Comparison of ENCODE assay signal across 8 cellular contexts in the genomic region with DNA sequence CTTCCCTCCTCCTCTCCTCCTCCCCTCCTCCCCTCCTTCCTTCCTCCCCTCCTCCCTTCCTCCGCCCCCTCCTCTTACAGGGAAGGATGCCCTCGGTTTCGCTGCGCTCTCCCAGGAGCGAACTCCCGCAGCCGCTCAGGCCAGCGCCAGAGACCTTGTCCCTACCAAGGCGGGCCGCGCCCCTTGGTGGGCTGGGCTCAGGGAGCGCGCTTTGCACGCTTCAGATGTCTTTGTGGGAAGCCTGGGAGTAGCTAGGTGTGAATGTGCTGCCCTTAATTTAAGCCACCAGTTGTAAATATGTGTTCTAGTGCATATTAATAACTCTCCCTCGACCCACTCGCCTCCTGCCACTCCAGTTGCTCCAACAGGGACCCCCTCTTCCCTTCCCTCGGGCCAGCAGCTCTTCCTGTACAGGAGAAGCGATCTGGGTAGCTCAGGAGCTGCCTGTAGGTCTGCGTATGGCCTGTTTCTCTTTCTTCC. TPM values are rescaled to one million over a fixed set of nuclear protein-coding genes. Genes with fewer than 3 reads are reported as not detected.
DNase-seq lines count a peak whose midpoint lies in the region; ATAC-seq, FAIRE-seq and TF ChIP-seq lines count a peak whose summit lies in the region.

No MANE protein-coding gene starts in this region.

- no peak overlapping the region for H3K27ac ChIP-seq in liver (ENCODE audit: low read depth in 1 of 2, low read length in 2 of 2)
- H3K27ac ChIP-seq in thyroid gland: no peak overlapping the region

- FAIRE-seq in GM18507 (lab: Jason Lieb, UNC) (peak; percentile 29), bronchial epithelial cell (lab: Jason Lieb, UNC) (no peak)

- TF ChIP-seq POLR2A in thyroid gland (IDR thresholded peaks at IDR 0.05): no peak

- intact Hi-C loops in thyroid gland (cut with DNase I): loop anchor here (10.0 kb wide), 1 partner anchor 72 kb away; no protein-coding TSS in a partner anchor

- TF ChIP-seq CTCF in bronchial epithelial cell (IDR thresholded peaks at IDR 0.05; ENCODE audit: insufficient read depth, low read length, severe bottlenecking) (no peak), liver (IDR thresholded peaks at IDR 0.05; ENCODE audit: low read depth, low read length, missing input control) (no peak), thyroid gland (IDR thresholded peaks at IDR 0.05) (no peak)

- no peak for TF ChIP-seq RAD21 in liver (IDR thresholded peaks at IDR 0.05)

- no peaks in the 10 kb centered on the region for H3K36me3 ChIP-seq in NT2/D1 (ENCODE audit: insufficient read depth, insufficient read length, low read length)
- no peaks in the 10 kb centered on the region for H3K36me3 ChIP-seq in bronchial epithelial cell (ENCODE audit: control insufficient read depth, insufficient read depth, low read length)
- H3K36me3 ChIP-seq in liver (ENCODE audit: control insufficient read depth in 4 of 4, insufficient read depth in 3 of 4, low read depth in 1 of 4, low read length in 3 of 4): no peaks in the 10 kb centered on the region
- H3K36me3 ChIP-seq in thyroid gland: no peaks in the 10 kb centered on the region

- no peak for ATAC-seq in GM18870 (IDR thresholded peaks at IDR 0.05; ENCODE audit: unreplicated experiment)
- no peak for ATAC-seq in HG03521 (IDR thresholded peaks at IDR 0.05; ENCODE audit: unreplicated experiment)

- 35% methylated on average over 19 of the region's 19 CpGs for WGBS in liver
- 11 to 14% methylated on average over 19 of the region's 19 CpGs for WGBS in thyroid gland, 2 donors

- H3K4me3 ChIP-seq in NT2/D1 (ENCODE audit: insufficient read length, low read depth) (peak overlapping the region; percentile 85), bronchial epithelial cell (ENCODE audit: low read depth, low read length) (peak overlapping the region; percentile 64), liver (ENCODE audit: low read depth in 1 of 3, low read length in 3 of 3) (peak overlapping the region in 2 of 3 donors; percentile 59 to 63), thyroid gland (replicated peaks in 1 of 3) (peak overlapping the region in 2 of 3 donors; percentile 22 to 55)

- peaks cover 2% of the 10 kb centered on the region for H3K4me1 ChIP-seq in NT2/D1 (ENCODE audit: insufficient read depth, insufficient read length)
- H3K4me1 ChIP-seq in liver (ENCODE audit: control insufficient read depth in 4 of 4, insufficient read depth in 4 of 4, low read length in 3 of 4): peaks cover 0 to 19% (median 11%) of the 10 kb centered on the region in 4 donors
- H3K4me1 ChIP-seq in thyroid gland: peaks cover 7% of the 10 kb centered on the region in 2 donors

- no peaks in the 10 kb centered on the region for H3K9me3 ChIP-seq in NT2/D1 (ENCODE audit: insufficient read depth, low read length)
- H3K9me3 ChIP-seq in liver (ENCODE audit: control insufficient read depth in 4 of 4, low read length in 3 of 4): no peaks in the 10 kb centered on the region
- H3K9me3 ChIP-seq in thyroid gland: no peaks in the 10 kb centered on the region

- H3K27me3 ChIP-seq in NT2/D1 (ENCODE audit: insufficient read depth, insufficient read length) (peaks cover 42% of the 10 kb centered on the region), bronchial epithelial cell (ENCODE audit: control insufficient read depth, insufficient read depth, low read length) (no peaks in the 10 kb centered on the region), liver (ENCODE audit: control insufficient read depth in 4 of 4, insufficient read depth in 4 of 4, low read length in 3 of 4) (no peaks in the 10 kb centered on the region), thyroid gland (no peaks in the 10 kb centered on the region)

- H3K9ac ChIP-seq in NT2/D1 (ENCODE audit: insufficient read length, low read depth) (peak overlapping the region; percentile 74), liver (ENCODE audit: low read depth in 1 of 2, low read length in 2 of 2) (no peak overlapping the region)

- no peak for DNase-seq in GM18507 (ENCODE audit: extremely low spot score, insufficient read length, low read depth)
- DNase-seq in NT2/D1 (ENCODE audit: low read depth, low spot score): peak; percentile 40
- no peak for DNase-seq in bronchial epithelial cell (ENCODE audit: low read depth)
- peak; percentile 31 to 39 for DNase-seq in thyroid gland
- no peak for DNase-seq in germinal center (ENCODE audit: low spot score)

TF ChIP-seq in liver, 16 proteins besides CTCF, POLR2A, EP300 and RAD21:
- TF ChIP-seq, protein P1, sequence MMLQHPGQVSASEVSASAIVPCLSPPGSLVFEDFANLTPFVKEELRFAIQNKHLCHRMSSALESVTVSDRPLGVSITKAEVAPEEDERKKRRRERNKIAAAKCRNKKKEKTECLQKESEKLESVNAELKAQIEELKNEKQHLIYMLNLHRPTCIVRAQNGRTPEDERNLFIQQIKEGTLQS (IDR thresholded peaks at IDR 0.05): no peak
- TF ChIP-seq GABPA (IDR thresholded peaks at IDR 0.05 in 1 of 2, conservative IDR thresholded peaks at IDR 0.05 in 1 of 2) (no peak), FOXA1 (IDR thresholded peaks at IDR 0.05) (no peak), FOXA2 (IDR thresholded peaks at IDR 0.05) (no peak), SP1 (IDR thresholded peaks at IDR 0.05) (no peak), HNF4A (conservative IDR thresholded peaks at IDR 0.05) (no peak)
- TF ChIP-seq, protein P2, sequence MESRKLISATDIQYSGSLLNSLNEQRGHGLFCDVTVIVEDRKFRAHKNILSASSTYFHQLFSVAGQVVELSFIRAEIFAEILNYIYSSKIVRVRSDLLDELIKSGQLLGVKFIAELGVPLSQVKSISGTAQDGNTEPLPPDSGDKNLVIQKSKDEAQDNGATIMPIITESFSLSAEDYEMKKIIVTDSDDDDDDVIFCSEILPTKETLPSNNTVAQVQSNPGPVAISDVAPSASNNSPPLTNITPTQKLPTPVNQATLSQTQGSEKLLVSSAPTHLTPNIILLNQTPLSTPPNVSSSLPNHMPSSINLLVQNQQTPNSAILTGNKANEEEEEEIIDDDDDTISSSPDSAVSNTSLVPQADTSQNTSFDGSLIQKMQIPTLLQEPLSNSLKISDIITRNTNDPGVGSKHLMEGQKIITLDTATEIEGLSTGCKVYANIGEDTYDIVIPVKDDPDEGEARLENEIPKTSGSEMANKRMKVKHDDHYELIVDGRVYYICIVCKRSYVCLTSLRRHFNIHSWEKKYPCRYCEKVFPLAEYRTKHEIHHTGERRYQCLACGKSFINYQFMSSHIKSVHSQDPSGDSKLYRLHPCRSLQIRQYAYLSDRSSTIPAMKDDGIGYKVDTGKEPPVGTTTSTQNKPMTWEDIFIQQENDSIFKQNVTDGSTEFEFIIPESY (IDR thresholded peaks at IDR 0.05): no peak
- TF ChIP-seq, protein P3, sequence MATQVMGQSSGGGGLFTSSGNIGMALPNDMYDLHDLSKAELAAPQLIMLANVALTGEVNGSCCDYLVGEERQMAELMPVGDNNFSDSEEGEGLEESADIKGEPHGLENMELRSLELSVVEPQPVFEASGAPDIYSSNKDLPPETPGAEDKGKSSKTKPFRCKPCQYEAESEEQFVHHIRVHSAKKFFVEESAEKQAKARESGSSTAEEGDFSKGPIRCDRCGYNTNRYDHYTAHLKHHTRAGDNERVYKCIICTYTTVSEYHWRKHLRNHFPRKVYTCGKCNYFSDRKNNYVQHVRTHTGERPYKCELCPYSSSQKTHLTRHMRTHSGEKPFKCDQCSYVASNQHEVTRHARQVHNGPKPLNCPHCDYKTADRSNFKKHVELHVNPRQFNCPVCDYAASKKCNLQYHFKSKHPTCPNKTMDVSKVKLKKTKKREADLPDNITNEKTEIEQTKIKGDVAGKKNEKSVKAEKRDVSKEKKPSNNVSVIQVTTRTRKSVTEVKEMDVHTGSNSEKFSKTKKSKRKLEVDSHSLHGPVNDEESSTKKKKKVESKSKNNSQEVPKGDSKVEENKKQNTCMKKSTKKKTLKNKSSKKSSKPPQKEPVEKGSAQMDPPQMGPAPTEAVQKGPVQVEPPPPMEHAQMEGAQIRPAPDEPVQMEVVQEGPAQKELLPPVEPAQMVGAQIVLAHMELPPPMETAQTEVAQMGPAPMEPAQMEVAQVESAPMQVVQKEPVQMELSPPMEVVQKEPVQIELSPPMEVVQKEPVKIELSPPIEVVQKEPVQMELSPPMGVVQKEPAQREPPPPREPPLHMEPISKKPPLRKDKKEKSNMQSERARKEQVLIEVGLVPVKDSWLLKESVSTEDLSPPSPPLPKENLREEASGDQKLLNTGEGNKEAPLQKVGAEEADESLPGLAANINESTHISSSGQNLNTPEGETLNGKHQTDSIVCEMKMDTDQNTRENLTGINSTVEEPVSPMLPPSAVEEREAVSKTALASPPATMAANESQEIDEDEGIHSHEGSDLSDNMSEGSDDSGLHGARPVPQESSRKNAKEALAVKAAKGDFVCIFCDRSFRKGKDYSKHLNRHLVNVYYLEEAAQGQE (IDR thresholded peaks at IDR 0.05): no peak
TF ChIP-seq in liver: peak in this region for 0.

RNA-seq across cellular contexts. Expression of a gene that starts 13.4 kb away (rescaled TPM):
- 11.6 and 13.8 TPM in 2 replicates for total RNA-seq in bronchial epithelial cell
- 1 to 10 TPM in 1 of 2 donors, under 1 TPM in 1; 0.65 to 5.2 TPM for total RNA-seq in liver
- polyA plus RNA-seq in liver: under 1 TPM; 0.78 to 0.82 TPM
- total RNA-seq in thyroid gland: 10 to 100 TPM in 2 of 4 donors, 1 to 10 TPM in 2; 7.7 to 19.7 (median 11.9) TPM

Comparison
In these comparisons a context has a peak if more than half of its experiments do, and no peak if none do; other contexts are left out.
1. DNase-seq: peak in NT2/D1 (single experiment) and thyroid gland (2 of 2); none in GM18507 (single experiment), bronchial epithelial cell (single experiment) and germinal center (single experiment).
2. Peak in every context shown above with its lines, with median percentiles within 50 percentile points of each other: H3K4me3 ChIP-seq.